Comparison of ENCODE assay signal across 11 cellular contexts in genomic region chr5:82111191-82111590, GRCh38.
A peak's percentile ranks its signal among the peaks of the same experiment; 100 is the strongest.
DNase-seq lines count a peak whose midpoint lies in the region; ATAC-seq and TF ChIP-seq lines count a peak whose summit lies in the region.
"Had no signal": no experiment of that assay in that cellular context is flagged by ENCODE, and none has a peak within 500 bp of the region (broad histone marks: within the 10 kb centered on the region; RNA-seq: fewer than 3 reads in every experiment).

No MANE protein-coding gene starts in this region.

- in situ Hi-C loops in transverse colon (cut with MboI; ENCODE audit: low pct_ligation_motif_present in 1 of 4, low pct_unique_long_range_greater_than_20kb in 1 of 4, low sequenced_read_pairs in 3 of 4) = no loop called here

- TF ChIP-seq EP300 in transverse colon (IDR thresholded peaks at IDR 0.05; ENCODE audit: low read depth) (no peak), gastroesophageal sphincter (IDR thresholded peaks at IDR 0.05) (no peak)

- H3K27me3 ChIP-seq in KMS-11 (ENCODE audit: insufficient read depth, low read depth) = no peaks in the 10 kb centered on the region
- H3K27me3 ChIP-seq in transverse colon = no peaks in the 10 kb centered on the region
- no peaks in the 10 kb centered on the region for H3K27me3 ChIP-seq in left ventricle myocardium inferior (ENCODE audit: low read depth)
- no peaks in the 10 kb centered on the region for H3K27me3 ChIP-seq in gastroesophageal sphincter

- H3K4me1 ChIP-seq in KMS-11 (ENCODE audit: low read depth, poor library complexity, severe bottlenecking) = peaks cover 44% of the 10 kb centered on the region
- peaks cover 4 to 14% (median 9%) of the 10 kb centered on the region in 4 donors for H3K4me1 ChIP-seq in transverse colon
- peaks cover 19% of the 10 kb centered on the region for H3K4me1 ChIP-seq in left ventricle myocardium inferior
- H3K4me1 ChIP-seq in gastroesophageal sphincter = peaks cover 4 to 21% (median 9%) of the 10 kb centered on the region in 3 donors

- H3K36me3 ChIP-seq in KMS-11 (ENCODE audit: insufficient read depth) (no peaks in the 10 kb centered on the region), transverse colon (no peaks in the 10 kb centered on the region), left ventricle myocardium inferior (no peaks in the 10 kb centered on the region), gastroesophageal sphincter (no peaks in the 10 kb centered on the region)

- H3K4me3 ChIP-seq in KMS-11 (IDR thresholded peaks at IDR 0.05; ENCODE audit: insufficient read depth, low read depth, low read length) = no peak overlapping the region
- no peak overlapping the region for H3K4me3 ChIP-seq in transverse colon
- H3K4me3 ChIP-seq in left ventricle myocardium inferior = no peak overlapping the region
- H3K4me3 ChIP-seq in gastroesophageal sphincter = no peak overlapping the region

- TF ChIP-seq POLR2A in erythroblast (IDR thresholded peaks at IDR 0.05; ENCODE audit: low read length) (no peak), transverse colon (IDR thresholded peaks at IDR 0.05) (no peak), gastroesophageal sphincter (IDR thresholded peaks at IDR 0.05) (no peak)

- ATAC-seq in GM21515 (IDR thresholded peaks at IDR 0.05; ENCODE audit: unreplicated experiment) (peak; percentile 76), gastroesophageal sphincter (no peak)
- ATAC-seq: Panc1 had no signal

- intact Hi-C loops in transverse colon (cut with DNase I; ENCODE audit: low total_unique reads) (no loop called here), left ventricle myocardium inferior (cut with micrococcal nuclease) (no loop called here)

- WGBS in transverse colon (ENCODE audit: low coverage in 1 of 2), 2 donors = 69 to 79% methylated on average over 2 of the region's 2 CpGs
- WGBS in gastroesophageal sphincter (ENCODE audit: low coverage in 1 of 2), 2 donors = 82 to 100% methylated on average over 1 to 2 of the region's 2 CpGs

- H4K20me1 ChIP-seq in KMS-11 (ENCODE audit: insufficient read depth) = no peaks in the 10 kb centered on the region

- peak; percentile 7 for DNase-seq in ELR (ENCODE audit: low read depth)
- peak; percentile 25 to 64 for DNase-seq in erythroblast (lab: John Stamatoyannopoulos, UW)
- DNase-seq in transverse colon = no peak
- DNase-seq in left ventricle myocardium inferior = no peak
- no peak for DNase-seq in NCI-H69 (lab: John Stamatoyannopoulos, UW)
- DNase-seq: amygdala, mesendoderm had no signal

- no peak overlapping the region for H2AFZ ChIP-seq in KMS-11 (ENCODE audit: low read depth)

- TF ChIP-seq CTCF in KMS-11 (conservative IDR thresholded peaks at IDR 0.05; ENCODE audit: low read depth, low read length) = no peak
- TF ChIP-seq CTCF in transverse colon (IDR thresholded peaks at IDR 0.05) = no peak
- no peak for TF ChIP-seq CTCF in left ventricle myocardium inferior (IDR thresholded peaks at IDR 0.05; ENCODE audit: borderline replicate concordance)
- no peak for TF ChIP-seq CTCF in gastroesophageal sphincter (IDR thresholded peaks at IDR 0.05)

- H3K4me2 ChIP-seq in KMS-11 = peak overlapping the region; percentile 50

- H3K9ac ChIP-seq in KMS-11 = no peak overlapping the region

- peak overlapping the region; percentile 36; the same call in 1 of the 2 replicates for H3K27ac ChIP-seq in KMS-11
- H3K27ac ChIP-seq in transverse colon = no peak overlapping the region
- H3K27ac ChIP-seq in left ventricle myocardium inferior (replicated peaks) = no peak overlapping the region
- no peak overlapping the region for H3K27ac ChIP-seq in gastroesophageal sphincter

- no peaks in the 10 kb centered on the region for H3K79me2 ChIP-seq in KMS-11 (ENCODE audit: insufficient read depth, low read depth)

- no peaks in the 10 kb centered on the region for H3K9me3 ChIP-seq in transverse colon
- H3K9me3 ChIP-seq in left ventricle myocardium inferior (replicated peaks) = no peaks in the 10 kb centered on the region
- no peaks in the 10 kb centered on the region for H3K9me3 ChIP-seq in gastroesophageal sphincter

Comparison
In these comparisons a context has a peak if more than half of its experiments do, and no peak if none do; other contexts are left out.
1. DNase-seq: peak in ELR (single experiment) and erythroblast (2 of 2); none in transverse colon (single experiment), left ventricle myocardium inferior (single experiment) and NCI-H69 (single experiment).